In genomic region chr4:124111922-124112321, GRCh38 we compare ENCODE assay signal across 8 cellular contexts.
DNase-seq lines count a peak whose midpoint lies in the region; ATAC-seq and TF ChIP-seq lines count a peak whose summit lies in the region.

No MANE protein-coding gene starts in this region.

- H2BK15ac ChIP-seq in IMR-90 (ENCODE audit: low read depth, low read length): peak overlapping the region; percentile 98; the same call in 2 of the 3 replicates

- TF ChIP-seq RAD21 in IMR-90 (IDR thresholded peaks at IDR 0.05; ENCODE audit: low read length): peak; percentile 92

- H2BK20ac ChIP-seq in IMR-90 (ENCODE audit: low read depth, low read length): peak overlapping the region; percentile 97; the same call in 1 of the 2 replicates

- peak; percentile 71 for ATAC-seq in GM18517 (IDR thresholded peaks at IDR 0.05; ENCODE audit: unreplicated experiment)
- peak; percentile 88 for ATAC-seq in IMR-90 (ENCODE audit: low read depth)

- H3K27ac ChIP-seq in A673 (ENCODE audit: low read depth, low read length, poor library complexity, severe bottlenecking): no peak overlapping the region
- H3K27ac ChIP-seq in IMR-90 (ENCODE audit: insufficient read depth, low read length): no peak overlapping the region
- no peak overlapping the region for H3K27ac ChIP-seq in RWPE1
- H3K27ac ChIP-seq in ovary: no peak overlapping the region

- no peaks in the 10 kb centered on the region for H3K27me3 ChIP-seq in A673 (replicated peaks; ENCODE audit: insufficient read depth, low read depth, low read length, poor library complexity)
- no peaks in the 10 kb centered on the region for H3K27me3 ChIP-seq in IMR-90 (ENCODE audit: control insufficient read depth, insufficient read depth, low read length)
- no peaks in the 10 kb centered on the region for H3K27me3 ChIP-seq in ovary

- no peak overlapping the region; the same call in 1 of the 2 replicates for H3K56ac ChIP-seq in IMR-90 (ENCODE audit: extremely low read depth, insufficient read depth, low read length)

- no peak overlapping the region for H4K91ac ChIP-seq in IMR-90 (ENCODE audit: insufficient read depth, low read depth, low read length)

- intact Hi-C loops in A673 (cut with micrococcal nuclease; ENCODE audit: unreplicated experiment): loop anchor here (2.0 to 5.0 kb wide), 7 partner anchors 150 to 1007 kb away; partner anchors contain the start of gene SPRY1
- intact Hi-C loops in IMR-90 (cut with micrococcal nuclease): loop anchor here (1.0 to 10.0 kb wide), 9 partner anchors 151 to 1177 kb away; no protein-coding TSS in a partner anchor
- intact Hi-C loops in ovary (cut with DNase I): loop anchor here in 2 of 4 donors (5.0 kb wide), 1 partner anchor 715 kb away; the partner anchor contains the start of gene SPRY1 (in 2 of the 2)

- no peaks in the 10 kb centered on the region for H3K9me3 ChIP-seq in A673 (ENCODE audit: low read depth, low read length, poor library complexity, severe bottlenecking)
- H3K9me3 ChIP-seq in IMR-90 (ENCODE audit: control insufficient read depth, insufficient read depth, low read length): no peaks in the 10 kb centered on the region
- H3K9me3 ChIP-seq in ovary: no peaks in the 10 kb centered on the region

- H2BK120ac ChIP-seq in IMR-90 (ENCODE audit: low read depth, low read length): peak overlapping the region; percentile 87

- TF ChIP-seq CTCF in A673 (conservative IDR thresholded peaks at IDR 0.05; ENCODE audit: low read depth, low read length): peak; percentile 68
- TF ChIP-seq CTCF in IMR-90 (conservative IDR thresholded peaks at IDR 0.05; ENCODE audit: low read depth, low read length): peak; percentile 82
- peak; percentile 70 for TF ChIP-seq CTCF in RWPE1 (conservative IDR thresholded peaks at IDR 0.05; ENCODE audit: low read depth)
- peak in 2 of 3 donors; percentile 68 to 80 for TF ChIP-seq CTCF in ovary (IDR thresholded peaks at IDR 0.05)

- H2AK9ac ChIP-seq in IMR-90 (replicated peaks; ENCODE audit: low read depth, low read length, poor library complexity): no peak overlapping the region

- H3K18ac ChIP-seq in IMR-90 (ENCODE audit: low read depth, low read length): peak overlapping the region; percentile 62; the same call in 1 of the 2 replicates

- H2BK5ac ChIP-seq in IMR-90 (ENCODE audit: low read depth, low read length, poor library complexity, severe bottlenecking): peak overlapping the region; percentile 6

- WGBS in IMR-90 (ENCODE audit: extremely low coverage in 2 of 2, insufficient read length in 1 of 2), 2 experiments: no CpG with 5 or more reads among the region's 2 CpGs
- WGBS in ovary, 3 donors: 31 to 46% (median 32%) methylated on average over 2 of the region's 2 CpGs

- no peak overlapping the region for H3K4me2 ChIP-seq in IMR-90 (ENCODE audit: low read depth, low read length)

- no TSS peak for BruUV-seq in A673 (replicated peaks; lab: Mats Ljungman, UMichigan)
- no TSS peak for BruUV-seq in IMR-90 (replicated peaks; lab: Mats Ljungman, UMichigan)

- H3K4me1 ChIP-seq in A673 (ENCODE audit: insufficient read depth, low read length, poor library complexity, severe bottlenecking): peaks cover 5% of the 10 kb centered on the region
- H3K4me1 ChIP-seq in IMR-90 (ENCODE audit: control insufficient read depth, insufficient read depth, low read length): no peaks in the 10 kb centered on the region; the same call in 1 of the 2 replicates
- H3K4me1 ChIP-seq in ovary (ENCODE audit: insufficient read depth): no peaks in the 10 kb centered on the region

- no peaks in the 10 kb centered on the region for H3K9me1 ChIP-seq in IMR-90 (ENCODE audit: insufficient read depth, low read length)

- peak overlapping the region; percentile 58; the same call in 1 of the 2 replicates for H3K4ac ChIP-seq in IMR-90 (ENCODE audit: low read depth, low read length)

- peak overlapping the region in 1 of 2 experiments; percentile 79; a peak in 1 of 4 replicates for H4K8ac ChIP-seq in IMR-90 (ENCODE audit: low read depth in 2 of 2, low read length in 2 of 2)

- TF ChIP-seq POLR2A in IMR-90 (IDR thresholded peaks at IDR 0.05; ENCODE audit: low read depth, low read length) (no peak), ovary (IDR thresholded peaks at IDR 0.05) (no peak)

- H3K14ac ChIP-seq in IMR-90 (replicated peaks; ENCODE audit: low read depth, low read length): 0 out of 2 replicates have a peak overlapping the region, but pooled peaks have one; percentile 27

- H3K4me3 ChIP-seq in A673 (ENCODE audit: low read depth, low read length, poor library complexity, severe bottlenecking): no peak overlapping the region
- H3K4me3 ChIP-seq in IMR-90 (ENCODE audit: insufficient read depth, low read depth, low read length): no peak overlapping the region
- H3K4me3 ChIP-seq in ovary: no peak overlapping the region

- no peaks in the 10 kb centered on the region for H4K20me1 ChIP-seq in IMR-90 (ENCODE audit: insufficient read depth, low read length)

- POLR2A ChIA-PET in A673 (lab: Charles Lee; ENCODE audit: low non-redundant PET): no interaction called here
- POLR2A ChIA-PET in IMR-90 (lab: Charles Lee; ENCODE audit: unreplicated experiment): no interaction called here
- POLR2A ChIA-PET in RWPE1 (lab: Yijun Ruan, JAX; ENCODE audit: low non-redundant PET): no interaction called here

- H3K36me3 ChIP-seq in A673 (ENCODE audit: insufficient read depth, low read length, poor library complexity, severe bottlenecking) (no peaks in the 10 kb centered on the region), IMR-90 (ENCODE audit: control insufficient read depth, insufficient read depth, low read length) (no peaks in the 10 kb centered on the region), ovary (no peaks in the 10 kb centered on the region)

- no peak overlapping the region for H2AFZ ChIP-seq in IMR-90 (replicated peaks; ENCODE audit: low read length, poor library complexity)

- CTCF ChIA-PET in A673 (lab: Charles Lee) (interaction anchor here (1.1 kb wide), 1 partner anchor 339 kb away, joined by 3 read pairs; no protein-coding TSS in a partner anchor), IMR-90 (lab: Yijun Ruan, JAX) (interaction anchor here (2.2 kb wide), 1 partner anchor 985 kb away, joined by 5 read pairs; no protein-coding TSS in a partner anchor), RWPE1 (lab: Yijun Ruan, JAX) (interaction anchor here (0.8 kb wide), 1 partner anchor 12 kb away, joined by 3 read pairs; no protein-coding TSS in a partner anchor)

- no peak for TF ChIP-seq EP300 in ovary (IDR thresholded peaks at IDR 0.05)

- no peak overlapping the region for H3K23ac ChIP-seq in IMR-90 (ENCODE audit: low read depth, low read length)

- peak overlapping the region; percentile 89; the same call in 1 of the 2 replicates for H2AK5ac ChIP-seq in IMR-90 (ENCODE audit: low read depth, low read length)

- in situ Hi-C loops in IMR-90 (cut with MboI; ENCODE audit: low sequenced_read_pairs): no loop called here

- dilution Hi-C loops in IMR-90 (cut with HindIII; ENCODE audit: low sequenced_read_pairs, unreplicated experiment): no loop called here

- no peak overlapping the region for H4K5ac ChIP-seq in IMR-90 (ENCODE audit: low read depth, low read length)

- no peak overlapping the region for H3K9ac ChIP-seq in IMR-90 (ENCODE audit: low read depth, low read length)

- no peaks in the 10 kb centered on the region for H3K79me1 ChIP-seq in IMR-90 (ENCODE audit: low read depth in 1 of 2, low read length in 2 of 2)

- DNase-seq in A673 (ENCODE audit: low spot score) (peak; percentile 74), IMR-90 (peak; percentile 87), RWPE1 (ENCODE audit: low spot score) (peak; percentile 29), fibroblast of peridontal ligament (ENCODE audit: extremely low read depth) (peak; percentile 94), ovary (peak in 1 of 5 donors; percentile 30)
- DNase-seq in stimulated activated CD4-positive, alpha-beta T cell treated with anti-CD3 and anti-CD28 coated beads, Interleukin-2, amount 100 ng/mL, for 24 hours: no peak
- no peak for DNase-seq in central memory CD4-positive, alpha-beta T cell

TF ChIP-seq in IMR-90, 13 proteins besides CTCF, POLR2A, EP300 and RAD21:
- TF ChIP-seq SMC3 (IDR thresholded peaks at IDR 0.05; ENCODE audit: low read depth, low read length) (peak; percentile 91), USF2 (IDR thresholded peaks at IDR 0.05; ENCODE audit: low read depth, low read length) (no peak)
TF ChIP-seq in IMR-90: peak in this region for 1.

Comparison
In these comparisons a context has a peak if more than half of its experiments do, and no peak if none do; other contexts are left out.
1. DNase-seq: peak in A673 (single experiment), IMR-90 (single experiment), RWPE1 (single experiment) and fibroblast of peridontal ligament (single experiment); none in stimulated activated CD4-positive, alpha-beta T cell treated with anti-CD3 and anti-CD28 coated beads, Interleukin-2, amount 100 ng/mL, for 24 hours (0 of 2) and central memory CD4-positive, alpha-beta T cell (single experiment).
2. Peak in every context shown above with its lines, with median percentiles within 50 percentile points of each other: CTCF ChIP-seq.